In the genomic region with DNA sequence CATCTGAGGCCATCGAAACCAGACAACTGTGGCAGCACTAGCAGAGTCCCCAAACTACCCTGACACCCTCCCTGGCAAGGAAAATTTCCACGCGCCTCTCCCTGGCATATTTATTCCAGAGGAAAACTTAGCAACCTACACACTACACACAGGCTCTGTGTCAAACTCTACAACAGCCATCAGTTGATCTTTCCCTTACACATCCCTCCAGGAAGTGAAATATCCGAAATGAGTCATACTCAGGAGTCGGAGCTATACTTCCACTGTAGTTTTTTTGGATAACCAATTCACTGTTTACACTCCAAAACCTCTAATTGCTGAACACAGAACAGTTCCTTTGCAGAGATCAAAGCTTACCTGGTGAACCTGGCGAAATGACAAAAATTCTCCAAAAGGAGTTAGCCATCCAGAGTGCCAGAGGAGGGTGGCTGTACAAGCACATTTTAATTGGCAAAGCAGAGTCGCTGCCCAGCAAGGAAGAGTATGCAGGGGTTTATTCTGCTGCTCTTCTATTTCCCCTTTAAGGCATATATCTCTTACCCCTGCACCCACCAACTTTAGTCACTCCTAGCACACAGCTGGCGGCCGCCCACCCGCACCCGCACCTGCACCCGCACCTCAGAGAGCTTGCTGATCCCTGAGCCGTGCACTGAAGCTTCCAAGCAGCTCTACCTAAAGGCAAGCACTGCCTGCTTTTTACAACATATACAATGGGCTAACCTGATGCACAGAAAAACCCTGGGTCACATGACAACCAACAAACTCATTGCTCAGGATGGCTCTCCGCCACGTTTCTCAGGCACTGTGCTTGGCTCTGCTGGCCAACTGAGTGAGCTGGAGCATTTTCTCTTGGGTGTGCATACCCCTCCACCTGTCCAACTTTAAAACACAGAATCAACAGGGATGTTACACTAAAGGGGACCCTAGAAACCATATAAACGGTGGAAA, we compare ENCODE assay signal across 8 cellular contexts. TPM values are rescaled to one million over a fixed set of nuclear protein-coding genes. Genes with fewer than 3 reads are reported as not detected.
DNase-seq lines count a peak whose midpoint lies in the region; ATAC-seq, FAIRE-seq and TF ChIP-seq lines count a peak whose summit lies in the region.

No MANE protein-coding gene starts in this region.

- 67% methylated on average over 15 of the region's 16 CpGs for WGBS in A549 (ENCODE audit: missing lambda C conversion rate)

- peaks cover 27% of the 10 kb centered on the region for H3K4me1 ChIP-seq in A549

- CTCF ChIA-PET in A549 (lab: Yijun Ruan, JAX), result no interaction called here

- POLR2A ChIA-PET in A549 (lab: Yijun Ruan, JAX), result interaction anchor here (0.6 kb wide), 1 partner anchor 103 kb away, joined by 3 read pairs; no protein-coding TSS in a partner anchor

- TF ChIP-seq EP300 in A549 (IDR thresholded peaks at IDR 0.05), result no peak

- no peak for FAIRE-seq in A549 (lab: Jason Lieb, UNC)

- peaks cover 40% of the 10 kb centered on the region for H3K4me1 Mint-ChIP-seq in memory B cell

- H3K36me3 Mint-ChIP-seq in memory B cell, result peaks cover 6% of the 10 kb centered on the region

- no peak overlapping the region for H3K4me3 ChIP-seq in A549
- no peak overlapping the region for H3K4me3 ChIP-seq in cardiac fibroblast (replicated peaks in 1 of 2; ENCODE audit: low read depth in 2 of 2, low read length in 2 of 2)

- H3K27me3 Mint-ChIP-seq in memory B cell, result no peaks in the 10 kb centered on the region

- peak overlapping the region in 1 of 2 experiments; percentile 65; a peak in 3 of 6 replicates for H3K27ac ChIP-seq in A549

- peak overlapping the region; percentile 87 for H3K27ac Mint-ChIP-seq in memory B cell

- peak; percentile 83 to 84 for ATAC-seq in A549
- peak; percentile 17 for ATAC-seq in memory B cell (ENCODE audit: low read depth)
- no peak for ATAC-seq in GM18517 (IDR thresholded peaks at IDR 0.05; ENCODE audit: unreplicated experiment)

- DNase-seq in A549 (ENCODE audit: low read depth in 1 of 2, low spot score in 1 of 2), result peak; percentile 34 to 41
- DNase-seq in HT-29 (ENCODE audit: low spot score), result peak; percentile 55
- peak; percentile 70 to 76 for DNase-seq in cardiac fibroblast (ENCODE audit: low read depth in 2 of 2)
- no peak for DNase-seq in memory B cell (ENCODE audit: low spot score in 2 of 2)
- no peak for DNase-seq in AML-193 (lab: John Stamatoyannopoulos, UW)
- DNase-seq in retina, result no peak
- DNase-seq in mesenteric fat pad (ENCODE audit: low spot score), result no peak

- no peaks in the 10 kb centered on the region for H3K9me3 Mint-ChIP-seq in memory B cell

- H3K4me2 ChIP-seq in A549, result peak overlapping the region; percentile 42

- no peak for TF ChIP-seq RAD21 in A549 (conservative IDR thresholded peaks at IDR 0.05 in 1 of 2, IDR thresholded peaks at IDR 0.05 in 1 of 2)

- no peak overlapping the region for H3K4me3 Mint-ChIP-seq in memory B cell

- no peak for TF ChIP-seq POLR2A in A549 (IDR thresholded peaks at IDR 0.05; ENCODE audit: low read length)

- no peak for TF ChIP-seq CTCF in A549 (IDR thresholded peaks at IDR 0.05)
- TF ChIP-seq CTCF in cardiac fibroblast (IDR thresholded peaks at IDR 0.05; ENCODE audit: low read depth, low read length), result no peak

- H3K9me3 ChIP-seq in A549, result no peaks in the 10 kb centered on the region

TF ChIP-seq in A549, 52 proteins besides CTCF, POLR2A, EP300 and RAD21:
- TF ChIP-seq FOSL2 (IDR thresholded peaks at IDR 0.05) (peak; percentile 14; the same call in 1 of the 2 replicates), FOSL2 (CRISPR knock-in tag; IDR thresholded peaks at IDR 0.05) (peak; percentile 63), BHLHE40 (IDR thresholded peaks at IDR 0.05; ENCODE audit: low read depth, low read length) (no peak)
TF ChIP-seq in A549: peak in this region for 1.

RNA-seq across cellular contexts. Expression of a gene that starts 54.9 kb away (rescaled TPM):
- polyA plus RNA-seq in A549 (2011; rRNA removed) (129 and 133 TPM in 2 replicates), A549 (2017; fragmentation: RNase III; extraction: RNeasy Plus Mini Kit Qiagen cat#74134 plus additional on column Dnase treatment) (281 to 306 TPM (median 296 TPM) in 3 replicates)
- polyA plus RNA-seq in A549 (2012; cell fraction: cytosol; rRNA removed), result 133 and 152 TPM in 2 replicates
- 68.8 and 88.9 TPM in 2 replicates for polyA plus RNA-seq in A549 (2012; cell fraction: nucleus; rRNA removed)
- 76.6 and 87.0 TPM in 2 replicates for polyA minus RNA-seq in A549 (2011; rRNA and poly(A)+ RNA removed)
- total RNA-seq in HT-29 (2014; rRNA removed; shearing (Covaris generic)), result 71.9 and 87.3 TPM in 2 replicates
- total RNA-seq in mesenteric fat pad, result 260 TPM

Comparison
In these comparisons a context has a peak if more than half of its experiments do, and no peak if none do; other contexts are left out.
1. DNase-seq: peak in A549 (2 of 2), HT-29 (single experiment) and cardiac fibroblast (2 of 2); none in memory B cell (0 of 2), AML-193 (0 of 2), retina (single experiment) and mesenteric fat pad (single experiment).